In the genomic region with DNA sequence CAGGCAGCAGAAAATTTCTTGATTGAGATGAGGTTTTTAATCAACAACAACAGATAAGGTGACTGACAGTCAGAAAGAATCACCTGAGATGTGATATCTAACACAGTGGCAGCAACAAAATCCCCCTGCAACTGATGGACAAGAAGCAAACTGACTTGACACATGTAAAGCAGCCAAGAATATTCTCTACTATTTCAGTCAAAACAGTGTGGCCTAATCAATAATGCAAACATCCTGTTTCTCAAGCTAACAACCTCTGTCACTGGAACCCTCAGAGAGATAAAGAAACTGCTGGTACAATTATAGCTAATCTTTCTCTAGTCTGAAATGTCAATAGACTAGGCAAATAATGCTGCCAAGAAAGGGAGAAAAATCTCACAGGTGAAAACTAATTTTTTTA, we compare ENCODE assay signal across 13 cellular contexts. TPM values are rescaled to one million over a fixed set of nuclear protein-coding genes. Genes with fewer than 3 reads are reported as not detected.
DNase-seq lines count a peak whose midpoint lies in the region; ATAC-seq, FAIRE-seq and TF ChIP-seq lines count a peak whose summit lies in the region.
"Had no signal": no experiment of that assay in that cellular context is flagged by ENCODE, and none has a peak within 500 bp of the region (broad histone marks: within the 10 kb centered on the region; RNA-seq: fewer than 3 reads in every experiment).

No MANE protein-coding gene starts in this region.

- no peaks in the 10 kb centered on the region for H3K9me3 ChIP-seq in HepG2 (ENCODE audit: low read length)
- H3K9me3 ChIP-seq: BLaER1 treated with 17β-estradiol and CSF1 and Interleukin-3, amounts not matched to agents 10 nM and 100 nM had no signal

- peak in 1 of 2 experiments; percentile 74; a peak in 2 of 4 replicates for TF ChIP-seq EP300 in HepG2 (IDR thresholded peaks at IDR 0.05; ENCODE audit: low read depth in 2 of 2, low read length in 2 of 2)
- no peak for TF ChIP-seq EP300 in HepG2 (CRISPR knock-in tag; IDR thresholded peaks at IDR 0.05; ENCODE audit: borderline replicate concordance)

- peak overlapping the region; percentile 10; the same call in 1 of the 2 replicates for H3K4me2 ChIP-seq in HepG2 (ENCODE audit: low read depth, low read length)

- no peak for TF ChIP-seq RAD21 in HepG2 (CRISPR knock-in tag; IDR thresholded peaks at IDR 0.05)

- FAIRE-seq in HepG2 (lab: Jason Lieb, UNC), result peak; percentile 15
- FAIRE-seq: islet of Langerhans had no signal

- in situ Hi-C loops in HepG2 (cut with HindIII; ENCODE audit: extremely low pct_ligation_motif_present, low pct_unique_long_range_greater_than_20kb), result no loop called here

- no peak for TF ChIP-seq POLR2A in HepG2 (IDR thresholded peaks at IDR 0.05; ENCODE audit: insufficient read depth in 1 of 2, low read depth in 2 of 2, low read length in 2 of 2)

- CTCF ChIA-PET in HepG2 (lab: Yijun Ruan, JAX; ENCODE audit: low intra/inter-chr PET ratio, low total read pairs), result no interaction called here

- no peaks in the 10 kb centered on the region for H4K20me1 ChIP-seq in HepG2 (ENCODE audit: insufficient read depth, low read length)
- H4K20me1 ChIP-seq: BLaER1 treated with 17β-estradiol and CSF1 and Interleukin-3, amounts not matched to agents 10 nM and 100 nM had no signal

- no peaks in the 10 kb centered on the region for H3K36me3 ChIP-seq in HepG2 (replicated peaks in 1 of 2; ENCODE audit: control insufficient read depth in 1 of 2, insufficient read depth in 2 of 2, low read length in 2 of 2)
- H3K36me3 ChIP-seq: BLaER1 treated with 17β-estradiol and CSF1 and Interleukin-3, amounts not matched to agents 10 nM and 100 nM had no signal

- peaks cover 17% of the 10 kb centered on the region for H3K4me1 ChIP-seq in HepG2 (ENCODE audit: insufficient read depth, low read length)

- no peak overlapping the region for H3K9ac ChIP-seq in HepG2 (ENCODE audit: insufficient read depth, low read depth, low read length)
- H3K9ac ChIP-seq: BLaER1 treated with 17β-estradiol and CSF1 and Interleukin-3, amounts not matched to agents 10 nM and 100 nM had no signal

- ATAC-seq in GM18870 (IDR thresholded peaks at IDR 0.05; ENCODE audit: unreplicated experiment), result peak; percentile 93
- peak; percentile 91 for ATAC-seq in HG02588 (IDR thresholded peaks at IDR 0.05; ENCODE audit: unreplicated experiment)
- ATAC-seq in HG03354 (IDR thresholded peaks at IDR 0.05; ENCODE audit: poor library complexity, severe bottlenecking, unreplicated experiment), result peak; percentile 46
- peak; percentile 99 for ATAC-seq in HepG2

- DNase-seq in HepG2 (ENCODE audit: low spot score) (peak; percentile 32), HPDE6-E6E7 (ENCODE audit: extremely low spot score) (no peak), COLO829 (ENCODE audit: low spot score) (no peak)
- no peak for DNase-seq in stimulated activated CD4-positive, alpha-beta T cell treated with anti-CD3 and anti-CD28 coated beads, Interleukin-15, amount 100 ng/mL, for 24 hours
- DNase-seq in activated effector memory CD4-positive, alpha-beta T cell treated with Interleukin-2 at 50 U/mL for 16 hours, result no peak

- BruUV-seq in HepG2 (replicated peaks; lab: Mats Ljungman, UMichigan), result no TSS peak

- no peak overlapping the region for H2AFZ ChIP-seq in HepG2 (ENCODE audit: low read length)

- H3K79me2 ChIP-seq in HepG2 (ENCODE audit: insufficient read depth, low read length), result no peaks in the 10 kb centered on the region

- peaks cover 0 to 3% of the 10 kb centered on the region in 2 experiments; a peak in 1 of 5 replicates for H3K27me3 ChIP-seq in HepG2 (ENCODE audit: control insufficient read depth in 1 of 2, insufficient read depth in 2 of 2, low read length in 2 of 2)
- H3K27me3 ChIP-seq: BLaER1 treated with 17β-estradiol and CSF1 and Interleukin-3, amounts not matched to agents 10 nM and 100 nM had no signal

- H3K27ac ChIP-seq in HepG2 (ENCODE audit: extremely low read length, insufficient read depth, low read length), result no peak overlapping the region
- H3K27ac ChIP-seq: BLaER1 treated with 17β-estradiol and CSF1 and Interleukin-3, amounts not matched to agents 10 nM and 100 nM had no signal

- no peak for TF ChIP-seq CTCF in HepG2 (CRISPR knock-in tag; IDR thresholded peaks at IDR 0.05)

- POLR2A ChIA-PET in HepG2 (lab: Yijun Ruan, JAX), result no interaction called here

- H3K4me3 ChIP-seq in HepG2 (replicated peaks in 1 of 3; ENCODE audit: insufficient read depth in 1 of 3, low read depth in 2 of 3, low read length in 3 of 3), result no peak overlapping the region
- H3K4me3 ChIP-seq: BLaER1 treated with 17β-estradiol and CSF1 and Interleukin-3, amounts not matched to agents 10 nM and 100 nM had no signal

- intact Hi-C loops in HepG2 (cut with micrococcal nuclease; ENCODE audit: unreplicated experiment), result no loop called here

TF ChIP-seq in HepG2, 621 proteins besides CTCF, POLR2A, EP300 and RAD21 (continues in another document):
- TF ChIP-seq, protein P1, sequence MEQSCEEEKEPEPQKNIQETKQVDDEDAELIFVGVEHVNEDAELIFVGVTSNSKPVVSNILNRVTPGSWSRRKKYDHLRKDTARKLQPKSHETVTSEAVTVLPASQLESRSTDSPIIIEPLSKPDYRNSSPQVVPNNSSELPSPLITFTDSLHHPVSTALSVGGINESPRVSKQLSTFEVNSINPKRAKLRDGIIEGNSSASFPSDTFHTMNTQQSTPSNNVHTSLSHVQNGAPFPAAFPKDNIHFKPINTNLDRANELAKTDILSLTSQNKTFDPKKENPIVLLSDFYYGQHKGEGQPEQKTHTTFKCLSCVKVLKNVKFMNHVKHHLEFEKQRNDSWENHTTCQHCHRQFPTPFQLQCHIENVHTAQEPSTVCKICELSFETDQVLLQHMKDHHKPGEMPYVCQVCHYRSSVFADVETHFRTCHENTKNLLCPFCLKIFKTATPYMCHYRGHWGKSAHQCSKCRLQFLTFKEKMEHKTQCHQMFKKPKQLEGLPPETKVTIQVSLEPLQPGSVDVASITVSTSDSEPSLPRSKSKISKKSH (CRISPR knock-in tag; IDR thresholded peaks at IDR 0.05; ENCODE audit: borderline replicate concordance), result no peak
- TF ChIP-seq CEBPG (CRISPR knock-in tag; IDR thresholded peaks at IDR 0.05) (0 out of 2 replicates have a peak, but pooled peaks have one; percentile 35), HDAC1 (CRISPR knock-in tag; IDR thresholded peaks at IDR 0.05) (peak; percentile 61; the same call in 1 of the 2 replicates)

RNA-seq across cellular contexts. Expression of a gene that starts 4.6 kb away (rescaled TPM):
- not detected in 2 replicates for total RNA-seq in HepG2 (2016; rRNA removed; fragmentation: Illumina TruSeq; extraction: Trizol)
- total RNA-seq in HepG2 (2016; cell fraction: cytosol; rRNA removed; fragmentation: Illumina TruSeq; extraction: Trizol; ENCODE audit: low read depth), result not detected in 2 replicates
- not detected in 2 replicates for total RNA-seq in HepG2 (2016; cell fraction: insoluble cytoplasmic fraction; rRNA removed; fragmentation: Illumina TruSeq; extraction: Trizol)
- total RNA-seq in HepG2 (2016; cell fraction: membrane; rRNA removed; fragmentation: Illumina TruSeq; extraction: Trizol), result not detected in 2 replicates
- not detected in 2 replicates for total RNA-seq in HepG2 (2016; cell fraction: nucleus; rRNA removed; fragmentation: Illumina TruSeq; extraction: Trizol)
- 0.09 TPM in 1 of 2 replicates, not detected in the other for polyA plus RNA-seq in HepG2 (2011; rRNA removed)
- polyA plus RNA-seq in HepG2 (2011; cell fraction: cytosol; rRNA removed), result 0.09 and 0.15 TPM in 2 replicates
- not detected in 2 replicates for polyA plus RNA-seq in HepG2 (2011; cell fraction: nucleus; rRNA removed)
- not detected in 2 replicates for polyA plus RNA-seq in HepG2 (2012)
- not detected in 2 replicates for polyA plus RNA-seq in HepG2 (2016; cell fraction: cytosol; fragmentation: Illumina TruSeq; extraction: Trizol; ENCODE audit: low read depth)
- not detected in 2 replicates for polyA plus RNA-seq in HepG2 (2016; cell fraction: insoluble cytoplasmic fraction; fragmentation: Illumina TruSeq; extraction: Trizol; ENCODE audit: low read depth)
- polyA plus RNA-seq in HepG2 (2016; cell fraction: membrane; fragmentation: Illumina TruSeq; extraction: Trizol; ENCODE audit: low read depth), result not detected in 2 replicates
- not detected in 2 replicates for polyA plus RNA-seq in HepG2 (2016; cell fraction: nucleus; fragmentation: Illumina TruSeq; extraction: Trizol; ENCODE audit: insufficient read depth, low read depth)
- 121 TPM in 1 of 2 replicates, not detected in the other for polyA minus RNA-seq in HepG2 (2011; rRNA and poly(A)+ RNA removed; ENCODE audit: low replicate concordance)
- polyA minus RNA-seq in HepG2 (2011; cell fraction: cytosol; rRNA and poly(A)+ RNA removed), result 6.1 and 9.6 TPM in 2 replicates
- 1.7 and 5.0 TPM in 2 replicates for polyA minus RNA-seq in HepG2 (2011; cell fraction: nucleus; rRNA and poly(A)+ RNA removed)
- total RNA-seq: MCF 10A, mucosa of gallbladder, renal cortical epithelial cell had no signal

RNA-seq across cellular contexts. Expression of a gene that starts 55.9 kb away (rescaled TPM):
- total RNA-seq in HepG2 (2016; rRNA removed; fragmentation: Illumina TruSeq; extraction: Trizol), result 12.8 and 15.4 TPM in 2 replicates
- 70.6 and 73.9 TPM in 2 replicates for total RNA-seq in HepG2 (2016; cell fraction: cytosol; rRNA removed; fragmentation: Illumina TruSeq; extraction: Trizol; ENCODE audit: low read depth)
- 12.7 and 13.8 TPM in 2 replicates for total RNA-seq in HepG2 (2016; cell fraction: insoluble cytoplasmic fraction; rRNA removed; fragmentation: Illumina TruSeq; extraction: Trizol)
- 15.6 and 16.5 TPM in 2 replicates for total RNA-seq in HepG2 (2016; cell fraction: membrane; rRNA removed; fragmentation: Illumina TruSeq; extraction: Trizol)
- 38.9 and 39.3 TPM in 2 replicates for total RNA-seq in HepG2 (2016; cell fraction: nucleus; rRNA removed; fragmentation: Illumina TruSeq; extraction: Trizol)
- polyA plus RNA-seq in HepG2 (2011; rRNA removed), result 5.6 and 9.9 TPM in 2 replicates
- 1.6 and 2.3 TPM in 2 replicates for polyA plus RNA-seq in HepG2 (2011; cell fraction: cytosol; rRNA removed)
- polyA plus RNA-seq in HepG2 (2011; cell fraction: nucleus; rRNA removed), result 14.5 and 16.5 TPM in 2 replicates
- polyA plus RNA-seq in HepG2 (2012), result 8.2 and 8.5 TPM in 2 replicates
- 0.14 and 0.21 TPM in 2 replicates for polyA plus RNA-seq in HepG2 (2016; cell fraction: cytosol; fragmentation: Illumina TruSeq; extraction: Trizol; ENCODE audit: low read depth)
- 4.9 and 5.6 TPM in 2 replicates for polyA plus RNA-seq in HepG2 (2016; cell fraction: insoluble cytoplasmic fraction; fragmentation: Illumina TruSeq; extraction: Trizol; ENCODE audit: low read depth)
- 0.45 and 0.56 TPM in 2 replicates for polyA plus RNA-seq in HepG2 (2016; cell fraction: membrane; fragmentation: Illumina TruSeq; extraction: Trizol; ENCODE audit: low read depth)
- polyA plus RNA-seq in HepG2 (2016; cell fraction: nucleus; fragmentation: Illumina TruSeq; extraction: Trizol; ENCODE audit: insufficient read depth, low read depth), result 19.9 and 22.9 TPM in 2 replicates
- 15.3 and 25.7 TPM in 2 replicates for polyA minus RNA-seq in HepG2 (2011; rRNA and poly(A)+ RNA removed; ENCODE audit: low replicate concordance)
- 14.0 and 14.8 TPM in 2 replicates for polyA minus RNA-seq in HepG2 (2011; cell fraction: cytosol; rRNA and poly(A)+ RNA removed)
- 192 and 247 TPM in 2 replicates for polyA minus RNA-seq in HepG2 (2011; cell fraction: nucleus; rRNA and poly(A)+ RNA removed)

Comparison
In these comparisons a context has a peak if more than half of its experiments do, and no peak if none do; other contexts are left out.
1. ATAC-seq: peak in every context shown above with its lines; median percentile 99 in HepG2; 93 in GM18870; 91 in HG02588; 46 in HG03354.